ENCODE assay signal across 33 cellular contexts in the genomic region with DNA sequence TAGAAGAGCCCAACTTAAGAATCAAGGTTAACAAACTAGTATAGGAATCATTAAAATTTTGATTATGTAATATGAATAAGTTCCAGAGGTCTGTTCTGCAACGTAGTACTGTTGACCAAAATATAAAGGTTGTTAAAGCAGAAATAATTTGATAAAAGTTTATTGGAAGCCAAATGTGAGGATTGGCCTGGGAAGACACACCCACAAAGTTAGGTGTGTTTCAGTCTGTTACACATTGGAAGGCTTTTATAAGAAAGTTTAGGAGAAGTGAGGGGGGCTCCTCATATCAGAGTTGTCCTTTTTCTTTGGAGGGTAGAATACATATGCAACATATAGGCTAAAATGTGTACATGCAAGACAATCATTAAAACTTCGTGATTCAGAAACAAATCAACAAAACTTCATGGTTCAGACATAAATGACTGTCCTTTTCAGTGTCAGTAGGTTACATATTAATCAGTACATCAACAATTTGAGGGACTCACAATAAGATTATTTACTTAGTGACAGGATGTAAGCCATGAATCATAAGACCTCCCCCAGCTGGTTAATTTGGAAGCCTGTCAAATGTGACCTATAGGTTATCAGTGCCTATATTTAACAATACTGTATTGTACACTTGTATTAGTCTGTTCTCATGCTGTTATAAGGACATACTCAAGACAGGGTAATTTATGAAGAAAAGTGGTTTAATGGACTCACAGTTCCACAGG.
DNase-seq lines count a peak whose midpoint lies in the region; ATAC-seq, FAIRE-seq and TF ChIP-seq lines count a peak whose summit lies in the region.
"Had no signal": no experiment of that assay in that cellular context is flagged by ENCODE, and none has a peak within 500 bp of the region (broad histone marks: within the 10 kb centered on the region; RNA-seq: fewer than 3 reads in every experiment).

No MANE protein-coding gene starts in this region.

- TF ChIP-seq POLR2A in A549 (IDR thresholded peaks at IDR 0.05; ENCODE audit: low read length) (no peak), HepG2 (IDR thresholded peaks at IDR 0.05; ENCODE audit: insufficient read depth in 1 of 2, low read depth in 2 of 2, low read length in 2 of 2) (no peak)

- peak in 1 of 2 experiments; percentile 62; a peak in 4 of 6 replicates for ATAC-seq in A549
- peak; percentile 62 for ATAC-seq in HG03354 (IDR thresholded peaks at IDR 0.05; ENCODE audit: poor library complexity, severe bottlenecking, unreplicated experiment)
- ATAC-seq in HepG2, result peak; percentile 43; the same call in 1 of the 3 replicates
- ATAC-seq: CD8-positive, alpha-beta T cell; effector memory CD8-positive, alpha-beta T cell; gastroesophageal sphincter; left ventricle myocardium superior; naive thymus-derived CD4-positive, alpha-beta T cell; Panc1; psoas muscle had no signal

- peak overlapping the region; percentile 53 for H3K4me2 ChIP-seq in A549
- H3K4me2 ChIP-seq in astrocyte (ENCODE audit: low read length), result no peak overlapping the region
- H3K4me2 ChIP-seq in HepG2 (ENCODE audit: low read depth, low read length), result no peak overlapping the region

- H3K79me2 ChIP-seq in astrocyte (ENCODE audit: insufficient read depth, low read length) (no peaks in the 10 kb centered on the region), HepG2 (ENCODE audit: insufficient read depth, low read length) (no peaks in the 10 kb centered on the region)

- DNase-seq in A549 (ENCODE audit: low read depth in 1 of 2, low spot score in 1 of 2) (peak; percentile 4 to 49), astrocyte (ENCODE audit: low read depth) (no peak), HepG2 (ENCODE audit: low spot score) (peak; percentile 42), globus pallidus (ENCODE audit: low spot score) (no peak), HCEC 1CT (no peak), OCI-M2 (lab: John Stamatoyannopoulos, UW; ENCODE audit: unreplicated experiment) (no peak)
- no peak for DNase-seq in activated naive CD4-positive, alpha-beta T cell treated with anti-CD3 and anti-CD28 coated beads, Interleukin-2, amount 50 U/mL, for 16 hours
- DNase-seq: activated CD4-positive, alpha-beta T cell treated with anti-CD3 and anti-CD28 coated beads, Interleukin-2, amount 50 U/mL, for 4 hours; activated naive CD4-positive, alpha-beta T cell treated with anti-CD3 and anti-CD28 coated beads for 36 hours; amniotic stem cell; CD8-positive, alpha-beta T cell; effector memory CD8-positive, alpha-beta T cell; hypothalamus; immature natural killer cell; KG1; left ventricle myocardium superior; naive thymus-derived CD4-positive, alpha-beta T cell; NCI-H1436; NCI-H524; psoas muscle; SIG-M5; T1000; uterus had no signal

- in situ Hi-C loops in HepG2 (cut with HindIII; ENCODE audit: extremely low pct_ligation_motif_present, low pct_unique_long_range_greater_than_20kb), result no loop called here

- no peak overlapping the region for H3K9ac ChIP-seq in astrocyte (ENCODE audit: low read length)
- no peak overlapping the region for H3K9ac ChIP-seq in HepG2 (ENCODE audit: insufficient read depth, low read depth, low read length)

- TF ChIP-seq CTCF in A549 (IDR thresholded peaks at IDR 0.05) (no peak), astrocyte (IDR thresholded peaks at IDR 0.05; ENCODE audit: insufficient read depth, low read depth, low read length) (no peak), HepG2 (CRISPR knock-in tag; IDR thresholded peaks at IDR 0.05) (no peak)

- H4K20me1 ChIP-seq in astrocyte (ENCODE audit: insufficient read depth, low read length), result no peaks in the 10 kb centered on the region
- H4K20me1 ChIP-seq in HepG2 (ENCODE audit: insufficient read depth, low read length), result no peaks in the 10 kb centered on the region

- H3K27ac ChIP-seq in A549, result peak overlapping the region; percentile 43 to 47; a peak in 5 of 6 replicates
- H3K27ac ChIP-seq in astrocyte (ENCODE audit: low read depth, low read length), result no peak overlapping the region
- no peak overlapping the region for H3K27ac ChIP-seq in HepG2 (ENCODE audit: extremely low read length, insufficient read depth, low read length)
- H3K27ac ChIP-seq: breast epithelium, esophagus muscularis mucosa, gastroesophageal sphincter, psoas muscle, thoracic aorta, uterus had no signal

- H3K27ac Mint-ChIP-seq in astrocyte (ENCODE audit: unreplicated experiment), result peak overlapping the region; percentile 48
- H3K27ac Mint-ChIP-seq: activated naive CD4-positive, alpha-beta T cell treated with anti-CD3 and anti-CD28 coated beads for 36 hours; CD8-positive, alpha-beta T cell; effector memory CD8-positive, alpha-beta T cell; immature natural killer cell; stimulated activated naive CD8-positive, alpha-beta T cell treated with anti-CD3 and anti-CD28 coated beads, Interleukin-15, Interleukin-2, amounts not matched to agents 100 ng/mL and 50 ng/mL, for 24 hours had no signal

- H3K36me3 ChIP-seq in astrocyte (ENCODE audit: insufficient read depth, low read length) (no peaks in the 10 kb centered on the region), HepG2 (replicated peaks in 1 of 2; ENCODE audit: control insufficient read depth in 1 of 2, insufficient read depth in 2 of 2, low read length in 2 of 2) (no peaks in the 10 kb centered on the region)
- H3K36me3 ChIP-seq: breast epithelium, esophagus muscularis mucosa, gastroesophageal sphincter, thoracic aorta, uterus had no signal

- H3K4me1 Mint-ChIP-seq in astrocyte (ENCODE audit: low read depth, unreplicated experiment), result no peaks in the 10 kb centered on the region

- FAIRE-seq in A549 (lab: Jason Lieb, UNC), result peak; percentile 56
- no peak for FAIRE-seq in astrocyte (lab: Jason Lieb, UNC)
- FAIRE-seq in HepG2 (lab: Jason Lieb, UNC), result no peak
- FAIRE-seq: colon, GM18507, H54 had no signal

- H3K9me3 ChIP-seq in A549 (peaks cover 29% of the 10 kb centered on the region), astrocyte (ENCODE audit: insufficient read depth, low read depth, low read length) (peaks cover 18% of the 10 kb centered on the region), HepG2 (ENCODE audit: low read length) (peaks cover 22% of the 10 kb centered on the region)
- H3K9me3 ChIP-seq: psoas muscle, uterus had no signal

- H3K9me3 Mint-ChIP-seq in astrocyte (ENCODE audit: unreplicated experiment), result peaks cover 22% of the 10 kb centered on the region

- CTCF ChIA-PET in A549 (lab: Yijun Ruan, JAX), result no interaction called here
- CTCF ChIA-PET in HepG2 (lab: Yijun Ruan, JAX; ENCODE audit: low intra/inter-chr PET ratio, low total read pairs), result no interaction called here

- TF ChIP-seq EP300 in A549 (IDR thresholded peaks at IDR 0.05) (no peak), HepG2 (IDR thresholded peaks at IDR 0.05; ENCODE audit: low read depth in 2 of 2, low read length in 2 of 2) (no peak; a peak in 1 of 4 replicates), HepG2 (CRISPR knock-in tag; IDR thresholded peaks at IDR 0.05; ENCODE audit: borderline replicate concordance) (no peak)

- H2AFZ ChIP-seq in astrocyte (ENCODE audit: low read depth, low read length) (no peak overlapping the region), HepG2 (ENCODE audit: low read length) (no peak overlapping the region)

- POLR2A ChIA-PET in A549 (lab: Yijun Ruan, JAX) (no interaction called here), HepG2 (lab: Yijun Ruan, JAX) (no interaction called here)

- intact Hi-C loops in HepG2 (cut with micrococcal nuclease; ENCODE audit: unreplicated experiment), result no loop called here

- H3K27me3 Mint-ChIP-seq in astrocyte (ENCODE audit: low read depth, unreplicated experiment), result no peaks in the 10 kb centered on the region
- H3K27me3 Mint-ChIP-seq: effector memory CD8-positive, alpha-beta T cell; naive thymus-derived CD4-positive, alpha-beta T cell; stimulated activated naive CD8-positive, alpha-beta T cell treated with anti-CD3 and anti-CD28 coated beads, Interleukin-15, Interleukin-2, amounts not matched to agents 100 ng/mL and 50 ng/mL, for 24 hours had no signal

- H3K4me1 ChIP-seq in A549 (peaks cover 16% of the 10 kb centered on the region), astrocyte (ENCODE audit: insufficient read depth, low read length) (no peaks in the 10 kb centered on the region), HepG2 (ENCODE audit: insufficient read depth, low read length) (peaks cover 15% of the 10 kb centered on the region)
- H3K4me1 ChIP-seq: breast epithelium, gastroesophageal sphincter, psoas muscle, uterus had no signal

- H3K27me3 ChIP-seq in astrocyte (ENCODE audit: insufficient read depth, low read length) (no peaks in the 10 kb centered on the region), HepG2 (ENCODE audit: control insufficient read depth in 1 of 2, insufficient read depth in 2 of 2, low read length in 2 of 2) (no peaks in the 10 kb centered on the region)
- H3K27me3 ChIP-seq: breast epithelium, esophagus muscularis mucosa, gastroesophageal sphincter, uterus had no signal

- no peak overlapping the region for H3K4me3 Mint-ChIP-seq in astrocyte (ENCODE audit: unreplicated experiment)
- H3K4me3 Mint-ChIP-seq: activated naive CD4-positive, alpha-beta T cell treated with anti-CD3 and anti-CD28 coated beads for 36 hours; CD8-positive, alpha-beta T cell; effector memory CD8-positive, alpha-beta T cell; immature natural killer cell; naive thymus-derived CD4-positive, alpha-beta T cell; stimulated activated naive CD8-positive, alpha-beta T cell treated with anti-CD3 and anti-CD28 coated beads, Interleukin-15, Interleukin-2, amounts not matched to agents 100 ng/mL and 50 ng/mL, for 24 hours had no signal

- no peak for TF ChIP-seq RAD21 in A549 (conservative IDR thresholded peaks at IDR 0.05 in 1 of 2, IDR thresholded peaks at IDR 0.05 in 1 of 2)
- TF ChIP-seq RAD21 in HepG2 (CRISPR knock-in tag; IDR thresholded peaks at IDR 0.05), result no peak

- BruUV-seq in HepG2 (replicated peaks; lab: Mats Ljungman, UMichigan), result no TSS peak

- H3K36me3 Mint-ChIP-seq in astrocyte (ENCODE audit: low read depth, unreplicated experiment), result no peaks in the 10 kb centered on the region

- WGBS in A549 (ENCODE audit: missing lambda C conversion rate), result 6% methylated on average over 2 of the region's 2 CpGs
- 1% methylated on average over 2 of the region's 2 CpGs for whole genome bisulfite sequencing in HepG2 (ENCODE audit: low lambda C conversion rate)

- H3K4me3 ChIP-seq in A549, result no peak overlapping the region
- H3K4me3 ChIP-seq in astrocyte (ENCODE audit: insufficient read depth, low read depth, low read length), result no peak overlapping the region
- H3K4me3 ChIP-seq in HepG2 (replicated peaks in 1 of 3; ENCODE audit: insufficient read depth in 1 of 3, low read depth in 2 of 3, low read length in 3 of 3), result no peak overlapping the region; a peak in 1 of 6 replicates
- H3K4me3 ChIP-seq: breast epithelium, esophagus muscularis mucosa, gastroesophageal sphincter, psoas muscle, thoracic aorta, uterus had no signal

TF ChIP-seq in A549, 52 proteins besides CTCF, POLR2A, EP300 and RAD21 (continues in another document):
- TF ChIP-seq JUNB (IDR thresholded peaks at IDR 0.05), result peak; percentile 72; the same call in 1 of the 2 replicates

Comparison
In these comparisons a context has a peak if more than half of its experiments do, and no peak if none do; other contexts are left out.
1. DNase-seq: peak in A549 (2 of 2) and HepG2 (single experiment); none in astrocyte (single experiment), globus pallidus (single experiment), HCEC 1CT (single experiment), OCI-M2 (single experiment) and activated naive CD4-positive, alpha-beta T cell treated with anti-CD3 and anti-CD28 coated beads, Interleukin-2, amount 50 U/mL, for 16 hours (single experiment).
2. H3K27ac ChIP-seq: peak in A549 (2 of 2); none in astrocyte (single experiment) and HepG2 (single experiment).